ENCODE assay signal across 16 cellular contexts in genomic region chr6:111204305-111204704, GRCh38.
DNase-seq lines count a peak whose midpoint lies in the region; ATAC-seq and TF ChIP-seq lines count a peak whose summit lies in the region.
"Had no signal": no experiment of that assay in that cellular context is flagged by ENCODE, and none has a peak within 500 bp of the region (broad histone marks: within the 10 kb centered on the region; RNA-seq: fewer than 3 reads in every experiment).

No MANE protein-coding gene starts in this region.

- no peak overlapping the region for H3K27ac Mint-ChIP-seq in type B pancreatic cell
- H3K27ac Mint-ChIP-seq: B cell; CD8-positive, alpha-beta T cell had no signal

- H3K4me3 ChIP-seq in gastrocnemius medialis, result no peak overlapping the region
- no peak overlapping the region for H3K4me3 ChIP-seq in tibial artery
- H3K4me3 ChIP-seq: GM23248 had no signal

- H3K9me3 ChIP-seq in gastrocnemius medialis (no peaks in the 10 kb centered on the region), tibial artery (no peaks in the 10 kb centered on the region)
- H3K9me3 ChIP-seq: Caco-2 had no signal

- TF ChIP-seq CTCF in gastrocnemius medialis (IDR thresholded peaks at IDR 0.05 in 4 of 5, conservative IDR thresholded peaks at IDR 0.05 in 1 of 5) (no peak), type B pancreatic cell (conservative IDR thresholded peaks at IDR 0.05) (no peak), tibial artery (IDR thresholded peaks at IDR 0.05) (no peak)

- intact Hi-C loops in left ventricle myocardium superior (cut with micrococcal nuclease), result no loop called here
- intact Hi-C loops in gastrocnemius medialis (cut with DNase I; ENCODE audit: low total_unique reads), result no loop called here
- intact Hi-C loops in tibial artery (cut with DNase I; ENCODE audit: low total_unique reads), result no loop called here

- DNase-seq in NCI-H82 (lab: John Stamatoyannopoulos, UW) (peak; percentile 66), left ventricle myocardium superior (no peak), gastrocnemius medialis (no peak), type B pancreatic cell (ENCODE audit: extremely low spot score, unreplicated experiment) (no peak), tibial artery (no peak), NCI-H1092 (lab: John Stamatoyannopoulos, UW) (no peak)
- DNase-seq in activated naive CD4-positive, alpha-beta T cell treated with Interleukin-2 at 50 U/mL for 16 hours, result no peak
- DNase-seq: Caco-2; CD8-positive, alpha-beta T cell; DND-41; GDM1; GM23248 had no signal

- peaks cover 18 to 25% of the 10 kb centered on the region in 2 donors for H3K4me1 ChIP-seq in gastrocnemius medialis
- peaks cover 0 to 4% (median 0%) of the 10 kb centered on the region in 4 donors for H3K4me1 ChIP-seq in tibial artery

- in situ Hi-C loops in gastrocnemius medialis (cut with MboI; ENCODE audit: low sequenced_read_pairs in 4 of 4), result loop anchor here in 2 of 4 donors (25.0 kb wide), 2 partner anchors 142 to 667 kb away; no protein-coding TSS in a partner anchor

- no peaks in the 10 kb centered on the region for H3K27me3 ChIP-seq in gastrocnemius medialis
- H3K27me3 ChIP-seq in tibial artery, result no peaks in the 10 kb centered on the region

- peaks cover 24% of the 10 kb centered on the region for H3K4me1 Mint-ChIP-seq in type B pancreatic cell (ENCODE audit: unreplicated experiment)

- no peak overlapping the region for H3K4me3 Mint-ChIP-seq in type B pancreatic cell
- H3K4me3 Mint-ChIP-seq: B cell; CD8-positive, alpha-beta T cell had no signal

- H3K36me3 ChIP-seq in gastrocnemius medialis, result no peaks in the 10 kb centered on the region
- H3K36me3 ChIP-seq in tibial artery, result no peaks in the 10 kb centered on the region

- ATAC-seq in esophagus mucosa (peak; percentile 59), left ventricle myocardium superior (peak; percentile 85), gastrocnemius medialis (peak in 1 of 2 donors; percentile 37)
- ATAC-seq: CD8-positive, alpha-beta T cell; HCT116 had no signal

- no peak for TF ChIP-seq POLR2A in gastrocnemius medialis (IDR thresholded peaks at IDR 0.05)

- peaks cover 5% of the 10 kb centered on the region for H3K36me3 Mint-ChIP-seq in type B pancreatic cell

- no peaks in the 10 kb centered on the region for H3K27me3 Mint-ChIP-seq in type B pancreatic cell
- H3K27me3 Mint-ChIP-seq: B cell had no signal

- no peaks in the 10 kb centered on the region for H3K9me3 Mint-ChIP-seq in type B pancreatic cell
- H3K9me3 Mint-ChIP-seq: CD8-positive, alpha-beta T cell had no signal

- H3K27ac ChIP-seq in gastrocnemius medialis (peak overlapping the region; percentile 25 to 69 (median 50)), tibial artery (no peak overlapping the region)
- H3K27ac ChIP-seq: GM23248, HL-60 had no signal

Comparison
In these comparisons a context has a peak if more than half of its experiments do, and no peak if none do; other contexts are left out.
1. H3K27ac ChIP-seq: peak in gastrocnemius medialis (4 of 4); none in tibial artery (0 of 2).